In genomic region chr3:66241466-66241865, GRCh38 we compare ENCODE assay signal across 19 cellular contexts. TPM values are rescaled to one million over a fixed set of nuclear protein-coding genes. Genes with fewer than 3 reads are reported as not detected.
DNase-seq lines count a peak whose midpoint lies in the region; ATAC-seq and TF ChIP-seq lines count a peak whose summit lies in the region.
"Had no signal": no experiment of that assay in that cellular context is flagged by ENCODE, and none has a peak within 500 bp of the region (broad histone marks: within the 10 kb centered on the region; RNA-seq: fewer than 3 reads in every experiment).

No MANE protein-coding gene starts in this region.

- 86 to 92% methylated on average over 3 of the region's 3 CpGs for WGBS in lower leg skin, 2 donors

- no peak overlapping the region for H3K4me3 ChIP-seq in lower leg skin (ENCODE audit: low read depth, poor library complexity, severe bottlenecking)
- H3K4me3 ChIP-seq: BLaER1 treated with 17β-estradiol and CSF1 and Interleukin-3, amounts not matched to agents 10 nM and 100 nM; GM23248 had no signal

- peak overlapping the region; percentile 17 to 41 for H3K27ac Mint-ChIP-seq in natural killer cell treated with Interleukin-12 subunit alpha and Interleukin-12 subunit beta and Interleukin-15 and Interleukin-18, amount 100 ng/mL, for 72 hours
- no peak overlapping the region for H3K27ac Mint-ChIP-seq in natural killer cell
- H3K27ac Mint-ChIP-seq: CD4-positive, alpha-beta T cell had no signal

- no peak for TF ChIP-seq POLR2A in lower leg skin (IDR thresholded peaks at IDR 0.05)

- H3K4me1 Mint-ChIP-seq in natural killer cell treated with Interleukin-12 subunit alpha and Interleukin-12 subunit beta and Interleukin-15 and Interleukin-18, amount 100 ng/mL, for 72 hours (ENCODE audit: low read depth in 2 of 2) = peaks cover 35 to 47% of the 10 kb centered on the region in 2 donors
- peaks cover 20 to 36% of the 10 kb centered on the region in 2 donors for H3K4me1 Mint-ChIP-seq in natural killer cell
- H3K4me1 Mint-ChIP-seq: CD14-positive monocyte had no signal

- no peaks in the 10 kb centered on the region for H3K27me3 Mint-ChIP-seq in natural killer cell treated with Interleukin-12 subunit alpha and Interleukin-12 subunit beta and Interleukin-15 and Interleukin-18, amount 100 ng/mL, for 72 hours
- H3K27me3 Mint-ChIP-seq in natural killer cell (ENCODE audit: low read depth in 2 of 2) = no peaks in the 10 kb centered on the region
- H3K27me3 Mint-ChIP-seq: CD4-positive, alpha-beta T cell; CD8-positive, alpha-beta memory T cell had no signal

- no peak overlapping the region for H3K4me3 Mint-ChIP-seq in natural killer cell treated with Interleukin-12 subunit alpha and Interleukin-12 subunit beta and Interleukin-15 and Interleukin-18, amount 100 ng/mL, for 72 hours
- H3K4me3 Mint-ChIP-seq in natural killer cell = no peak overlapping the region
- H3K4me3 Mint-ChIP-seq: CD14-positive monocyte; CD4-positive, alpha-beta T cell; CD8-positive, alpha-beta memory T cell had no signal

- peaks cover 5% of the 10 kb centered on the region for H3K9me3 Mint-ChIP-seq in natural killer cell treated with Interleukin-12 subunit alpha and Interleukin-12 subunit beta and Interleukin-15 and Interleukin-18, amount 100 ng/mL, for 72 hours
- H3K9me3 Mint-ChIP-seq in natural killer cell = peaks cover 0 to 3% of the 10 kb centered on the region in 2 donors

- intact Hi-C loops in natural killer cell (cut with micrococcal nuclease) = no loop called here
- intact Hi-C loops in lower leg skin (cut with DNase I; ENCODE audit: low total_unique reads) = no loop called here

- DNase-seq in natural killer cell treated with Interleukin-12 subunit alpha and Interleukin-12 subunit beta and Interleukin-15 and Interleukin-18, amount 100 ng/mL, for 72 hours (ENCODE audit: low spot score) = no peak
- DNase-seq in natural killer cell (no peak), globus pallidus (ENCODE audit: low spot score) (peak; percentile 25), pons (ENCODE audit: low spot score) (peak; percentile 62), lower leg skin (ENCODE audit: low spot score in 2 of 2) (no peak), AML-193 (lab: John Stamatoyannopoulos, UW) (no peak)
- DNase-seq: BE2C; Calu3; CD4-positive, alpha-beta T cell; CD8-positive, alpha-beta memory T cell; COR-L47; DMS53; DMS79 treated with DMSO at 0.1 percent for 48 hours; GF-D8; GM23248; H7; HCEC 1CT had no signal

- peaks cover 38% of the 10 kb centered on the region for H3K36me3 Mint-ChIP-seq in natural killer cell treated with Interleukin-12 subunit alpha and Interleukin-12 subunit beta and Interleukin-15 and Interleukin-18, amount 100 ng/mL, for 72 hours
- peaks cover 13% of the 10 kb centered on the region for H3K36me3 Mint-ChIP-seq in natural killer cell

- TF ChIP-seq CTCF in natural killer cell (IDR thresholded peaks at IDR 0.05) = no peak
- TF ChIP-seq CTCF in lower leg skin (IDR thresholded peaks at IDR 0.05) = no peak

- ATAC-seq in natural killer cell treated with Interleukin-12 subunit alpha and Interleukin-12 subunit beta and Interleukin-15 and Interleukin-18, amount 100 ng/mL, for 72 hours = no peak
- no peak for ATAC-seq in natural killer cell

RNA-seq across cellular contexts. Expression of gene SLC25A26, which starts 20.7 kb away (rescaled TPM):
- 10 to 100 TPM; 19.4 to 22.3 TPM for total RNA-seq in natural killer cell treated with Interleukin-12 subunit alpha and Interleukin-12 subunit beta and Interleukin-15 and Interleukin-18, amount 100 ng/mL, for 72 hours
- 10 to 100 TPM; 18.4 to 23.9 (median 23.3) TPM for total RNA-seq in natural killer cell
- 10 to 100 TPM; 13.7 to 29.1 (median 21.9) TPM for total RNA-seq in lower leg skin

Comparison
In these comparisons a context has a peak if more than half of its experiments do, and no peak if none do; other contexts are left out.
1. H3K27ac Mint-ChIP-seq: peak in natural killer cell treated with Interleukin-12 subunit alpha and Interleukin-12 subunit beta and Interleukin-15 and Interleukin-18, amount 100 ng/mL, for 72 hours (2 of 2); none in natural killer cell (0 of 2).
2. DNase-seq: peak in globus pallidus (single experiment) and pons (single experiment); none in natural killer cell treated with Interleukin-12 subunit alpha and Interleukin-12 subunit beta and Interleukin-15 and Interleukin-18, amount 100 ng/mL, for 72 hours (single experiment), natural killer cell (single experiment), lower leg skin (0 of 2) and AML-193 (0 of 2).